In genomic region chr10:45373783-45374450, GRCh38 we compare ENCODE assay signal across 9 cellular contexts. TPM values are rescaled to one million over a fixed set of nuclear protein-coding genes. Genes with fewer than 3 reads are reported as not detected.
DNase-seq lines count a peak whose midpoint lies in the region; ATAC-seq, FAIRE-seq and TF ChIP-seq lines count a peak whose summit lies in the region.
"Had no signal": no experiment of that assay in that cellular context is flagged by ENCODE, and none has a peak within 500 bp of the region (broad histone marks: within the 10 kb centered on the region; RNA-seq: fewer than 3 reads in every experiment).

TSS of gene ALOX5 (plus strand) at chr10:45374216. CDS start at chr10:45374280, 64 bp downstream.

- H3K36me3 ChIP-seq in K562 (ENCODE audit: control insufficient read depth, insufficient read depth, low read length) (no peaks in the 10 kb centered on the region), kidney (ENCODE audit: control insufficient read depth in 1 of 2, insufficient read depth in 2 of 2, low read length in 2 of 2) (no peaks in the 10 kb centered on the region)

- H3K4me1 ChIP-seq in K562 (replicated peaks in 1 of 2; ENCODE audit: control insufficient read depth in 2 of 2, insufficient read depth in 2 of 2, low read length in 2 of 2) (peaks cover 32 to 35% of the 10 kb centered on the region in 2 experiments), kidney (ENCODE audit: control insufficient read depth in 1 of 2, insufficient read depth in 1 of 2, low read depth in 1 of 2, low read length in 2 of 2) (peaks cover 5 to 7% of the 10 kb centered on the region in 2 donors)

- POLR2A ChIA-PET in K562 (lab: Yijun Ruan, JAX) = interaction anchor here (0.7 kb wide), 1 partner anchor 14 kb away, joined by 4 read pairs; no protein-coding TSS in a partner anchor

- no peaks in the 10 kb centered on the region for H3K9me3 ChIP-seq in K562 (replicated peaks; ENCODE audit: control insufficient read depth, insufficient read depth, low read depth, low read length)
- H3K9me3 ChIP-seq in kidney (ENCODE audit: control insufficient read depth in 1 of 2, low read length in 2 of 2) = no peaks in the 10 kb centered on the region

- H3K9me1 ChIP-seq in K562 (ENCODE audit: control insufficient read depth, insufficient read depth, low read length) = no peaks in the 10 kb centered on the region

- TF ChIP-seq EP300 in K562 (IDR thresholded peaks at IDR 0.05; ENCODE audit: low read length) = no peak

- intact Hi-C loops in K562 (cut with micrococcal nuclease) = loop anchor here (10.0 kb wide), 1 partner anchor 119 kb away; no protein-coding TSS in a partner anchor
- intact Hi-C loops in kidney (cut with DNase I) = no loop called here

- H3K4me3 Mint-ChIP-seq in stimulated activated memory B cell treated with anti-CD40 and anti-IgM and Interleukin-4, amounts not matched to agents 10 μg/mL and 1 μg/mL and 100 μg/mL, for 72 hours = peak within 1 kb of the TSS; percentile 92

- peak; percentile 11 for DNase-seq in DMS 273 treated with DMSO at 0.1 percent for 48 hours (lab: John Stamatoyannopoulos, UW)
- DNase-seq in OCI-M1 (lab: John Stamatoyannopoulos, UW) = peak; percentile 63
- DNase-seq in K562 (ENCODE audit: extremely low read depth in 1 of 4, low spot score in 3 of 4) = peak; percentile 89 to 97 (median 95)
- DNase-seq in kidney = peak; percentile 86
- DNase-seq in GM19240 (ENCODE audit: insufficient read length, low spot score) = no peak

- H3K27ac Mint-ChIP-seq in stimulated activated memory B cell treated with anti-CD40 and anti-IgM and Interleukin-4, amounts not matched to agents 10 μg/mL and 1 μg/mL and 100 μg/mL, for 72 hours = peak within 1 kb of the TSS; percentile 88

- no peaks in the 10 kb centered on the region for H3K27me3 Mint-ChIP-seq in stimulated activated memory B cell treated with anti-CD40 and anti-IgM and Interleukin-4, amounts not matched to agents 10 μg/mL and 1 μg/mL and 100 μg/mL, for 72 hours

- H3K27ac ChIP-seq in K562 (ENCODE audit: extremely low read depth, low read depth, low read length) (no peak within 1 kb of the TSS), kidney (ENCODE audit: low read depth in 2 of 2, low read length in 2 of 2) (no peak within 1 kb of the TSS)

- peaks cover 87% of the 10 kb centered on the region for H3K4me1 Mint-ChIP-seq in stimulated activated memory B cell treated with anti-CD40 and anti-IgM and Interleukin-4, amounts not matched to agents 10 μg/mL and 1 μg/mL and 100 μg/mL, for 72 hours

- ATAC-seq in GM19438 (IDR thresholded peaks at IDR 0.05; ENCODE audit: low read depth, unreplicated experiment) (peak; percentile 57), HG03457 (IDR thresholded peaks at IDR 0.05; ENCODE audit: unreplicated experiment) (peak; percentile 40), K562 (peak; percentile 92)
- peak; percentile 79 for ATAC-seq in stimulated activated memory B cell treated with anti-CD40 and anti-IgM and Interleukin-4, amounts not matched to agents 10 μg/mL and 1 μg/mL and 100 μg/mL, for 72 hours

- peak within 1 kb of the TSS; percentile 96 for H2AFZ ChIP-seq in K562 (ENCODE audit: low read depth, low read length)

- no TSS peak for BruUV-seq in K562 (replicated peaks; lab: Mats Ljungman, UMichigan)

- FAIRE-seq in K562 (lab: Jason Lieb, UNC) = no peak
- no peak for FAIRE-seq in kidney (lab: Jason Lieb, UNC)

- peaks cover 16% of the 10 kb centered on the region for H3K36me3 Mint-ChIP-seq in stimulated activated memory B cell treated with anti-CD40 and anti-IgM and Interleukin-4, amounts not matched to agents 10 μg/mL and 1 μg/mL and 100 μg/mL, for 72 hours

- H3K9ac ChIP-seq in K562 (ENCODE audit: insufficient read depth in 1 of 2, low read depth in 2 of 2, low read length in 2 of 2) = peak within 1 kb of the TSS; percentile 17 to 87; a peak in 3 of 4 replicates
- H3K9ac ChIP-seq in kidney (ENCODE audit: low read length in 2 of 2) = no peak within 1 kb of the TSS

- H4K20me1 ChIP-seq in K562 (replicated peaks; ENCODE audit: control insufficient read depth, insufficient read depth, low read length) = no peaks in the 10 kb centered on the region

- peak within 1 kb of the TSS; percentile 85 for H3K4me2 ChIP-seq in K562 (ENCODE audit: insufficient read depth, low read length)

- WGBS in K562 (ENCODE audit: insufficient coverage, low coverage, missing lambda C conversion rate) = under 1% methylated on average over 34 of the region's 60 CpGs

- TF ChIP-seq RAD21 in K562 (CRISPR knock-in tag; conservative IDR thresholded peaks at IDR 0.05 in 1 of 2, IDR thresholded peaks at IDR 0.05 in 1 of 2) = 0 out of 4 replicates have a peak, but pooled peaks of 1 of the 2 experiments have one; percentile 10

- no peaks in the 10 kb centered on the region for H3K79me2 ChIP-seq in K562 (ENCODE audit: control insufficient read depth, insufficient read depth, low read length)

- TF ChIP-seq CTCF in K562 (IDR thresholded peaks at IDR 0.05 in 2 of 3, conservative IDR thresholded peaks at IDR 0.05 in 1 of 3; ENCODE audit: insufficient read depth in 2 of 3, low read depth in 1 of 3, low read length in 3 of 3) (no peak), kidney (IDR thresholded peaks at IDR 0.05; ENCODE audit: borderline replicate concordance, extremely low read depth, insufficient read depth) (no peak)

- 0 out of 2 replicates have a peak, but pooled peaks have one; percentile 37 for TF ChIP-seq POLR2A in K562 (conservative IDR thresholded peaks at IDR 0.05)

- H3K4me3 ChIP-seq in K562 (peak within 1 kb of the TSS; percentile 40), kidney (ENCODE audit: low read length in 2 of 2) (peak within 1 kb of the TSS; percentile 39 to 44)

- in situ Hi-C loops in K562 (cut with MboI) = no loop called here

- CTCF ChIA-PET in K562 (lab: Yijun Ruan, JAX; ENCODE audit: low intra/inter-chr PET ratio) = no interaction called here

- peaks cover 0 to 14% of the 10 kb centered on the region in 2 experiments; a peak in 3 of 5 replicates for H3K27me3 ChIP-seq in K562 (ENCODE audit: control insufficient read depth in 2 of 2, insufficient read depth in 2 of 2, low read length in 2 of 2)

- H3K9me3 Mint-ChIP-seq in stimulated activated memory B cell treated with anti-CD40 and anti-IgM and Interleukin-4, amounts not matched to agents 10 μg/mL and 1 μg/mL and 100 μg/mL, for 72 hours = no peaks in the 10 kb centered on the region

TF ChIP-seq in K562, 482 proteins besides CTCF, POLR2A, EP300 and RAD21 (continues in another document):
- TF ChIP-seq L3MBTL2 (IDR thresholded peaks at IDR 0.05) = peak; percentile 96
- TF ChIP-seq KLF13 (tag; IDR thresholded peaks at IDR 0.05; ENCODE audit: borderline replicate concordance, low read depth) = 0 out of 2 replicates have a peak, but pooled peaks have one; percentile 28
- peak; percentile 62 to 69; a peak in 3 of 4 replicates for TF ChIP-seq MAZ (CRISPR knock-in tag; conservative IDR thresholded peaks at IDR 0.05 in 1 of 2, IDR thresholded peaks at IDR 0.05 in 1 of 2)
- TF ChIP-seq MAX (CRISPR knock-in tag; IDR thresholded peaks at IDR 0.05) = peak; percentile 56
- TF ChIP-seq ZNF24 (IDR thresholded peaks at IDR 0.05) = peak; percentile 70; the same call in 1 of the 2 replicates
- TF ChIP-seq HNRNPK (IDR thresholded peaks at IDR 0.05; ENCODE audit: low read depth, low read length, poor library complexity, severe bottlenecking) = peak; percentile 51
- TF ChIP-seq CBX1 (IDR thresholded peaks at IDR 0.05; ENCODE audit: low read depth) = peak; percentile 52; the same call in 1 of the 2 replicates
- 0 out of 2 replicates have a peak, but pooled peaks have one; percentile 12 for TF ChIP-seq ZNF12 (CRISPR knock-in tag; IDR thresholded peaks at IDR 0.05)
- peak; percentile 70 to 86 for TF ChIP-seq E2F6 (IDR thresholded peaks at IDR 0.05; ENCODE audit: borderline replicate concordance in 1 of 2, extremely low read depth in 1 of 2, insufficient read depth in 1 of 2, insufficient read length in 1 of 2, low read depth in 1 of 2, low read length in 1 of 2, poor library complexity in 1 of 2, severe bottlenecking in 1 of 2)
- TF ChIP-seq CTBP1 (IDR thresholded peaks at IDR 0.05; ENCODE audit: borderline replicate concordance) = peak; percentile 83
- 0 out of 2 replicates have a peak, but pooled peaks have one; percentile 47 for TF ChIP-seq SMAD4 (CRISPR knock-in tag; conservative IDR thresholded peaks at IDR 0.05)
- TF ChIP-seq ZNF224 (CRISPR knock-in tag; IDR thresholded peaks at IDR 0.05) = no peak
- no peak for TF ChIP-seq NUFIP1 (IDR thresholded peaks at IDR 0.05; ENCODE audit: partially characterized antibody)

RNA-seq across cellular contexts. Expression of gene ALOX5, which starts in this region (rescaled TPM):
- 3.5 and 4.3 TPM in 2 replicates for total RNA-seq in K562 (2011; cell fraction: chromatin; rRNA removed; ENCODE audit: low replicate concordance)
- 2.2 and 3.8 TPM in 2 replicates for total RNA-seq in K562 (2011; cell fraction: nucleolus; rRNA removed)
- total RNA-seq in K562 (2011; cell fraction: nucleoplasm; rRNA removed) = 2.5 and 2.6 TPM in 2 replicates
- total RNA-seq in K562 (2014; rRNA removed) (1.1 and 1.9 TPM in 2 replicates), K562 (2014; rRNA removed; fragmentation: Illumina TruSeq; extraction: Trizol) (0.51 and 0.73 TPM in 2 replicates), K562 (2015; rRNA removed; fragmentation: Illumina TruSeq; extraction: Trizol) (1.8 and 1.9 TPM in 2 replicates), K562 (2021) (0.92 and 2.0 TPM in 2 replicates), kidney (58.1 TPM)
- polyA plus RNA-seq in K562 (2011; rRNA removed) (0.74 and 6.5 TPM in 2 replicates), K562 (2014; fragmentation: Illumina TruSeq; extraction: Trizol) (1.4 and 1.5 TPM in 2 replicates), K562 (2014; fragmentation: Nextera tagmentation; extraction: Ambion mirVana) (under 1 TPM; 0.10 to 0.13 TPM), K562 (2014; rRNA removed) (1.6 and 2.4 TPM in 2 replicates), kidney (ENCODE audit: insufficient read depth, low read depth, low replicate concordance) (2.5 TPM)
- polyA plus RNA-seq in K562 (2011; cell fraction: cytosol; rRNA removed) = 0.61 and 3.8 TPM in 2 replicates
- 10.6 and 47.2 TPM in 2 replicates for polyA plus RNA-seq in K562 (2011; cell fraction: nucleus; rRNA removed)
- polyA plus RNA-seq in K562 (2012) = 4.9 and 23.7 TPM in 2 replicates
- 0.46 and 3.2 TPM in 2 replicates for polyA minus RNA-seq in K562 (2011; rRNA and poly(A)+ RNA removed)
- 2.5 TPM in 1 of 2 replicates, not detected in the other for polyA minus RNA-seq in K562 (2011; cell fraction: cytosol; rRNA and poly(A)+ RNA removed)
- polyA minus RNA-seq in K562 (2011; cell fraction: nucleus; rRNA and poly(A)+ RNA removed) = 2.0 and 18.2 TPM in 2 replicates
- total RNA-seq: SK-MEL-5 had no signal

Comparison
In these comparisons a context has a peak if more than half of its experiments do, and no peak if none do; other contexts are left out.
1. RNA of gene ALOX5 (total RNA-seq): 58.1 TPM in kidney (single experiment); 0.51 to 4.3 TPM in K562; every median in the first group is over 10 times any median in the second.
2. ATAC-seq: peak in every context shown above with its lines; median percentile 92 in K562; 79 in stimulated activated memory B cell treated with anti-CD40 and anti-IgM and Interleukin-4, amounts not matched to agents 10 μg/mL and 1 μg/mL and 100 μg/mL, for 72 hours; 57 in GM19438; 40 in HG03457.
3. H3K9ac ChIP-seq: peak in K562 (2 of 2); none in kidney (0 of 2).